ENCODE assay signal across 14 cellular contexts in genomic region chr15:101219441-101219840, GRCh38.
"Had no signal": no experiment of that assay in that cellular context is flagged by ENCODE, and none has a peak within 500 bp of the region (broad histone marks: within the 10 kb centered on the region; RNA-seq: fewer than 3 reads in every experiment).

No MANE protein-coding gene starts in this region.

- DNase-seq: colonic mucosa; dermis blood vessel endothelial cell; esophagus squamous epithelium; foreskin fibroblast; glutamatergic neuron; left colon; left ventricle myocardium superior; mesenchymal stem cell; midbrain; nephron progenitor cell; stimulated activated naive CD4-positive, alpha-beta T cell treated with Interleukin-2 at 50 U/mL for 16 hours; trophoblast cell had no signal

- H3K27ac ChIP-seq: colonic mucosa, esophagus squamous epithelium, gastroesophageal sphincter had no signal

- H3K4me3 Mint-ChIP-seq: nephron progenitor cell had no signal

- H3K9me3 Mint-ChIP-seq: nephron progenitor cell had no signal

- ATAC-seq: gastroesophageal sphincter, left colon, left ventricle myocardium superior, sciatic nerve had no signal
